12 cellular contexts compared by ENCODE assay signal in the genomic region with DNA sequence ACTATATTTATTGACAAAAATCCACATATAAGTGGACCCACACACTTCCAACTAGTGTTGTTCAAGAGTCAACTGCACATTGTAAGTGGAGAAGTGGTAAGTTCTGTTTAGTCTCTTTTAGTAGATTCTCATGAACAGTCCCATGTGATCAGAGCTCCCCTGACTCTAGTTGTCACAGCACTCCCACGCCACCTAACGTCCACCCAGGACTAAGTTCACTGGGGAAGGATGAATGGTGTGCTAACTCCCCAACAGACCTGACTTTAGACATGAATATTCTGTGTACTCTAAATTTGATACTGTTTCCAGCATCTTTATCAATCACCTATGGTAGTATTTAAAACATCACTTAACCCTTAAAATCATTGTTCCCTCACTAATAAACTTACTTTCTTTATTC. TPM values are rescaled to one million over a fixed set of nuclear protein-coding genes. Genes with fewer than 3 reads are reported as not detected.
A peak's percentile ranks its signal among the peaks of the same experiment; 100 is the strongest.
DNase-seq lines count a peak whose midpoint lies in the region; ATAC-seq and TF ChIP-seq lines count a peak whose summit lies in the region.
"Had no signal": no experiment of that assay in that cellular context is flagged by ENCODE, and none has a peak within 500 bp of the region (broad histone marks: within the 10 kb centered on the region; RNA-seq: fewer than 3 reads in every experiment).

No MANE protein-coding gene starts in this region.

- H3K9me3 ChIP-seq in Panc1 (ENCODE audit: control insufficient read depth, insufficient read depth, low read depth, low read length) = no peaks in the 10 kb centered on the region

- H3K4me3 ChIP-seq in GM06990 (replicated peaks; ENCODE audit: low read depth, low read length) = no peak overlapping the region
- no peak overlapping the region for H3K4me3 ChIP-seq in Panc1 (ENCODE audit: low read depth in 2 of 2, low read length in 2 of 2)

- H3K27me3 ChIP-seq in GM06990 (replicated peaks; ENCODE audit: control insufficient read depth, insufficient read depth, low read length) = no peaks in the 10 kb centered on the region
- H3K27me3 ChIP-seq in Panc1 (ENCODE audit: control insufficient read depth, insufficient read depth, low read length) = no peaks in the 10 kb centered on the region

- peak; percentile 58 for ATAC-seq in HG02840 (IDR thresholded peaks at IDR 0.05; ENCODE audit: low FRiP score, unreplicated experiment)
- ATAC-seq in Panc1 = no peak
- ATAC-seq in HG03045 (IDR thresholded peaks at IDR 0.05; ENCODE audit: unreplicated experiment) = no peak

- DNase-seq in GM06990 (ENCODE audit: extremely low read depth, insufficient read length) (no peak), Panc1 (ENCODE audit: low read depth, low spot score) (no peak), islet precursor cell (peak; percentile 56), NCI-H1105 (lab: John Stamatoyannopoulos, UW) (no peak), hepatic stellate cell (ENCODE audit: low spot score) (no peak)
- DNase-seq: central memory CD4-positive, alpha-beta T cell; COR-L47; NCI-H2171 treated with DMSO at 0.1 percent for 48 hours; trophoblast cell had no signal

- in situ Hi-C loops in Panc1 (cut with HindIII; ENCODE audit: low pct_unique_long_range_greater_than_20kb, low sequenced_read_pairs) = no loop called here

- H3K36me3 ChIP-seq in GM06990 (ENCODE audit: control insufficient read depth, insufficient read depth, low read length) (no peaks in the 10 kb centered on the region), Panc1 (ENCODE audit: control insufficient read depth, insufficient read depth, low read length) (no peaks in the 10 kb centered on the region)

- H3K4me1 ChIP-seq in Panc1 (ENCODE audit: control insufficient read depth, insufficient read depth, low read length) = no peaks in the 10 kb centered on the region

- intact Hi-C loops in Panc1 (cut with micrococcal nuclease; ENCODE audit: unreplicated experiment) = no loop called here

- no peak overlapping the region for H3K27ac ChIP-seq in Panc1 (ENCODE audit: low read length)
- H3K27ac ChIP-seq: epithelial cell of prostate had no signal

- BruUV-seq in Panc1 (replicated peaks; lab: Mats Ljungman, UMichigan) = no TSS peak

- TF ChIP-seq CTCF in GM06990 (IDR thresholded peaks at IDR 0.05; ENCODE audit: insufficient read depth, low read length, poor library complexity, severe bottlenecking) (peak; percentile 17), Panc1 (IDR thresholded peaks at IDR 0.05) (peak; percentile 27)

- CTCF ChIA-PET in Panc1 (lab: Charles Lee) = interaction anchor here (0.6 kb wide), 1 partner anchor 343 kb away, joined by 3 read pairs; no protein-coding TSS in a partner anchor

- POLR2A ChIA-PET in Panc1 (lab: Charles Lee) = no interaction called here

RNA-seq across cellular contexts. Expression of a gene that starts 59.8 kb away (rescaled TPM):
- 10.4 TPM for total RNA-seq in Panc1 (2021; ENCODE audit: unreplicated experiment)
- polyA plus RNA-seq in Panc1 (2012; ENCODE audit: insufficient read length) = 10.0 TPM
